Comparison of ENCODE assay signal across 8 cellular contexts in the genomic region with DNA sequence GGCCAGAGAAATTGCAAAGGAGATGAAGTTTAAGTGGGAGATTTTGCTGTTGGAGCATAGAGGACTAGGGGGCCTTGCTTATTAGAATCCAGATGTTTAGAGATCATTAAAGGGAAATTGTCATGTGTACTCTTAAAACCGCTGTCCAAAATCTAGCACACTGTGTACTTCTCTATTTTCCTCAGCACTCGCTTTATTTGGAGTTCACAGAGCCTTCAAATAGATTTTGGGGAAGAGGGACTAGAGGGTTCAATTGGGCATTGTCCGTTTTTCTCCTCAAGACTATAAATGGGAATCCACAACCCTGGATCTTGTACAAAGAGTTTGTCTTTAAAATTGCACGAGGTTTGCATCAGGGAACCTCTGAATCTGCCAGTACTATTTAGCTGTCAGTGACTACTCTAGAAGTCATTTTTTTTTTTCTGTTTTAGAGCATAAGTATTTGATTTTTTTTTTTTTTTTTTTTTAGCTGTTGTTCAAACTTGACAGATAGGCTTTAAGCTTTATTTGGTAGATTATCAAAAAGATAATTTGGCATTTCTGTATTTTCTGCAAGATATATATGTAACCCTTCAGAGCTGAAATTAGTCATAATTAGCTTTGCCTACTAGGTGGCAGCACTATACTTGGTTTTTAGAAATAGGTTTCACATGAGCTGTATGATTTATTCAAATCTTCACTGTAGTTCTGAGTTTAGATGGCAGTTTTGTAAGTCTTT.
DNase-seq lines count a peak whose midpoint lies in the region; ATAC-seq and TF ChIP-seq lines count a peak whose summit lies in the region.

No MANE protein-coding gene starts in this region.

- no peak overlapping the region for H3K27ac Mint-ChIP-seq in activated naive CD8-positive, alpha-beta T cell treated with anti-CD3 and anti-CD28 coated beads, Interleukin-2, amount 50 U/mL, for 24 hours

- peak; percentile 85 for ATAC-seq in GM21529 (IDR thresholded peaks at IDR 0.05; ENCODE audit: unreplicated experiment)
- ATAC-seq in activated naive CD8-positive, alpha-beta T cell treated with anti-CD3 and anti-CD28 coated beads, Interleukin-2, amount 50 U/mL, for 24 hours, result peak; percentile 78

- H3F3A ChIP-seq in Loucy (ENCODE audit: low read depth), result no peaks in the 10 kb centered on the region

- TF ChIP-seq CTCF in Loucy (conservative IDR thresholded peaks at IDR 0.05; ENCODE audit: low read length) (peak; percentile 81), coronary artery (IDR thresholded peaks at IDR 0.05) (no peak)

- no peak overlapping the region for H3K4me2 ChIP-seq in Loucy (ENCODE audit: low read depth, low read length, poor library complexity, severe bottlenecking)

- peak; percentile 55 for DNase-seq in DMS 273 (lab: John Stamatoyannopoulos, UW; ENCODE audit: unreplicated experiment)
- DNase-seq in DMS 273 treated with DMSO at 0.1 percent for 48 hours (lab: John Stamatoyannopoulos, UW), result no peak
- no peak for DNase-seq in activated naive CD8-positive, alpha-beta T cell treated with anti-CD3 and anti-CD28 coated beads, Interleukin-2, amount 50 U/mL, for 24 hours
- peak; percentile 74 for DNase-seq in inferior parietal cortex (ENCODE audit: extremely low spot score)
- no peak for DNase-seq in LoVo (ENCODE audit: low spot score)
- no peak for DNase-seq in coronary artery (ENCODE audit: low spot score)

- no peak overlapping the region for H2AFZ ChIP-seq in Loucy (ENCODE audit: low read length)

- no peaks in the 10 kb centered on the region for H3K9me2 ChIP-seq in Loucy (replicated peaks; ENCODE audit: low read depth, low read length)

- H3K9ac ChIP-seq in Loucy (ENCODE audit: low read depth, low read length, poor library complexity, severe bottlenecking), result no peak overlapping the region

- peak overlapping the region in 1 of 2 donors; percentile 20 for H3K27ac ChIP-seq in coronary artery

- H3K36me3 ChIP-seq in Loucy (ENCODE audit: insufficient read depth, low read length), result peaks cover 61% of the 10 kb centered on the region

- peaks cover 10% of the 10 kb centered on the region for H3K4me1 Mint-ChIP-seq in activated naive CD8-positive, alpha-beta T cell treated with anti-CD3 and anti-CD28 coated beads, Interleukin-2, amount 50 U/mL, for 24 hours

- H3K4me3 Mint-ChIP-seq in activated naive CD8-positive, alpha-beta T cell treated with anti-CD3 and anti-CD28 coated beads, Interleukin-2, amount 50 U/mL, for 24 hours, result no peak overlapping the region

- no peaks in the 10 kb centered on the region for H3K9me3 ChIP-seq in Loucy (ENCODE audit: insufficient read depth, low read depth, low read length)

- peaks cover 3% of the 10 kb centered on the region for H3K4me1 ChIP-seq in Loucy (ENCODE audit: insufficient read depth, low read length, poor library complexity, severe bottlenecking)

- H3K4me3 ChIP-seq in Loucy (ENCODE audit: low read length, poor library complexity, severe bottlenecking) (no peak overlapping the region), coronary artery (no peak overlapping the region)

- peaks cover 43% of the 10 kb centered on the region for H3K36me3 Mint-ChIP-seq in activated naive CD8-positive, alpha-beta T cell treated with anti-CD3 and anti-CD28 coated beads, Interleukin-2, amount 50 U/mL, for 24 hours (ENCODE audit: low read depth)

- H3K79me2 ChIP-seq in Loucy (ENCODE audit: insufficient read depth, low read length), result peaks cover 11% of the 10 kb centered on the region; the same call in 1 of the 2 replicates

- no peaks in the 10 kb centered on the region for H3K27me3 ChIP-seq in Loucy (ENCODE audit: insufficient read depth, low read length, poor library complexity, severe bottlenecking)

- H4K20me1 ChIP-seq in Loucy (ENCODE audit: insufficient read depth, low read length, poor library complexity, severe bottlenecking), result peaks cover 3% of the 10 kb centered on the region

- no peaks in the 10 kb centered on the region for H3K27me3 Mint-ChIP-seq in activated naive CD8-positive, alpha-beta T cell treated with anti-CD3 and anti-CD28 coated beads, Interleukin-2, amount 50 U/mL, for 24 hours

- no peaks in the 10 kb centered on the region for H3K9me3 Mint-ChIP-seq in activated naive CD8-positive, alpha-beta T cell treated with anti-CD3 and anti-CD28 coated beads, Interleukin-2, amount 50 U/mL, for 24 hours

Comparison
In these comparisons a context has a peak if more than half of its experiments do, and no peak if none do; other contexts are left out.
1. DNase-seq: peak in DMS 273 (single experiment) and inferior parietal cortex (single experiment); none in DMS 273 treated with DMSO at 0.1 percent for 48 hours (single experiment), activated naive CD8-positive, alpha-beta T cell treated with anti-CD3 and anti-CD28 coated beads, Interleukin-2, amount 50 U/mL, for 24 hours (single experiment), LoVo (single experiment) and coronary artery (single experiment).